ENCODE assay signal across 10 cellular contexts in genomic region chr6:30515106-30515505, GRCh38. TPM values are rescaled to one million over a fixed set of nuclear protein-coding genes. Genes with fewer than 3 reads are reported as not detected.
DNase-seq lines count a peak whose midpoint lies in the region; ATAC-seq and TF ChIP-seq lines count a peak whose summit lies in the region.
"Had no signal": no experiment of that assay in that cellular context is flagged by ENCODE, and none has a peak within 500 bp of the region (broad histone marks: within the 10 kb centered on the region; RNA-seq: fewer than 3 reads in every experiment).

No MANE protein-coding gene starts in this region.

- no peak for ATAC-seq in stimulated activated naive CD8-positive, alpha-beta T cell treated with anti-CD3 and anti-CD28 coated beads, Interleukin-15, amount 100 ng/mL, for 72 hours
- ATAC-seq in GM19452 (IDR thresholded peaks at IDR 0.05; ENCODE audit: unreplicated experiment): no peak

- peaks cover 46% of the 10 kb centered on the region for H3K4me1 Mint-ChIP-seq in T-helper 1 cell treated with Interleukin-12 subunit alpha and Interleukin-12 subunit beta and Interleukin-4 antibody, amounts not matched to agents 30 μg/mL and 1 μg/mL, for 36 hours (ENCODE audit: low read depth)
- peaks cover 47% of the 10 kb centered on the region for H3K4me1 Mint-ChIP-seq in activated CD4-positive, alpha-beta memory T cell treated with anti-CD3 and anti-CD28 coated beads, Interleukin-2, amount 10 ng/mL, durations not matched to agents 7 days and 5 days
- peaks cover 80% of the 10 kb centered on the region for H3K4me1 Mint-ChIP-seq in stimulated activated naive CD8-positive, alpha-beta T cell treated with anti-CD3 and anti-CD28 coated beads, Interleukin-15, amount 100 ng/mL, for 72 hours

- peak overlapping the region; percentile 25; the same call in 1 of the 2 replicates for H3K4me3 ChIP-seq in iPS-18c (ENCODE audit: insufficient read depth, low read depth, low read length)

- no peak for TF ChIP-seq CTCF in GM13977 (IDR thresholded peaks at IDR 0.05; ENCODE audit: extremely low read depth, insufficient read depth, missing control alignments)

- H3K9me3 ChIP-seq in iPS-18c (ENCODE audit: control insufficient read depth, insufficient read depth, low read length): no peaks in the 10 kb centered on the region

- DNase-seq in T-helper 1 cell (no peak), NCI-H1092 (lab: John Stamatoyannopoulos, UW) (no peak), GM13977 (ENCODE audit: low spot score) (no peak)
- DNase-seq in activated CD4-positive, alpha-beta memory T cell treated with anti-CD3 and anti-CD28 coated beads, Interleukin-2, amount 10 ng/mL, durations not matched to agents 7 days and 5 days: no peak
- DNase-seq in stimulated activated naive CD8-positive, alpha-beta T cell treated with anti-CD3 and anti-CD28 coated beads, Interleukin-15, amount 100 ng/mL, for 72 hours: no peak
- DNase-seq: hippocampal formation, NCI-H446 had no signal

- H3K4me3 Mint-ChIP-seq in T-helper 1 cell treated with Interleukin-12 subunit alpha and Interleukin-12 subunit beta and Interleukin-4 antibody, amounts not matched to agents 30 μg/mL and 1 μg/mL, for 36 hours: peak overlapping the region; percentile 83
- peak overlapping the region; percentile 66 for H3K4me3 Mint-ChIP-seq in activated CD4-positive, alpha-beta memory T cell treated with anti-CD3 and anti-CD28 coated beads, Interleukin-2, amount 10 ng/mL, durations not matched to agents 7 days and 5 days
- peak overlapping the region; percentile 90 to 91 for H3K4me3 Mint-ChIP-seq in stimulated activated naive CD8-positive, alpha-beta T cell treated with anti-CD3 and anti-CD28 coated beads, Interleukin-15, amount 100 ng/mL, for 72 hours

- peaks cover 8% of the 10 kb centered on the region for H3K9me3 Mint-ChIP-seq in T-helper 1 cell treated with Interleukin-12 subunit alpha and Interleukin-12 subunit beta and Interleukin-4 antibody, amounts not matched to agents 30 μg/mL and 1 μg/mL, for 36 hours
- peaks cover 14% of the 10 kb centered on the region for H3K9me3 Mint-ChIP-seq in activated CD4-positive, alpha-beta memory T cell treated with anti-CD3 and anti-CD28 coated beads, Interleukin-2, amount 10 ng/mL, durations not matched to agents 7 days and 5 days
- peaks cover 12 to 13% of the 10 kb centered on the region in 2 donors for H3K9me3 Mint-ChIP-seq in stimulated activated naive CD8-positive, alpha-beta T cell treated with anti-CD3 and anti-CD28 coated beads, Interleukin-15, amount 100 ng/mL, for 72 hours

- POLR2A ChIA-PET in activated CD4-positive, alpha-beta memory T cell treated with anti-CD3 and anti-CD28 coated beads, Interleukin-2, amount 10 ng/mL, durations not matched to agents 7 days and 5 days (lab: Charles Lee): interaction anchor here (0.6 to 15.6 kb wide), 5 partner anchors 15 to 301 kb away, joined by 3 to 290 read pairs (median 8); no protein-coding TSS in a partner anchor

- H3K36me3 Mint-ChIP-seq in T-helper 1 cell treated with Interleukin-12 subunit alpha and Interleukin-12 subunit beta and Interleukin-4 antibody, amounts not matched to agents 30 μg/mL and 1 μg/mL, for 36 hours (ENCODE audit: low read depth): peaks cover 11% of the 10 kb centered on the region
- H3K36me3 Mint-ChIP-seq in activated CD4-positive, alpha-beta memory T cell treated with anti-CD3 and anti-CD28 coated beads, Interleukin-2, amount 10 ng/mL, durations not matched to agents 7 days and 5 days (ENCODE audit: low read depth): peaks cover 19% of the 10 kb centered on the region

- in situ Hi-C loops in GM13977 (cut with MboI; ENCODE audit: low pct_unique_long_range_greater_than_20kb, low sequenced_read_pairs, unreplicated experiment): no loop called here

- H3K27ac Mint-ChIP-seq in T-helper 1 cell treated with Interleukin-12 subunit alpha and Interleukin-12 subunit beta and Interleukin-4 antibody, amounts not matched to agents 30 μg/mL and 1 μg/mL, for 36 hours: peak overlapping the region; percentile 94
- H3K27ac Mint-ChIP-seq in activated CD4-positive, alpha-beta memory T cell treated with anti-CD3 and anti-CD28 coated beads, Interleukin-2, amount 10 ng/mL, durations not matched to agents 7 days and 5 days: peak overlapping the region; percentile 96
- peak overlapping the region; percentile 96 to 98 for H3K27ac Mint-ChIP-seq in stimulated activated naive CD8-positive, alpha-beta T cell treated with anti-CD3 and anti-CD28 coated beads, Interleukin-15, amount 100 ng/mL, for 72 hours

- CTCF ChIA-PET in activated CD4-positive, alpha-beta memory T cell treated with anti-CD3 and anti-CD28 coated beads, Interleukin-2, amount 10 ng/mL, durations not matched to agents 7 days and 5 days (lab: Charles Lee): interaction anchor here (2.4 kb wide), 1 partner anchor 26 kb away, joined by 12 read pairs; no protein-coding TSS in a partner anchor

- H3K27me3 Mint-ChIP-seq in T-helper 1 cell treated with Interleukin-12 subunit alpha and Interleukin-12 subunit beta and Interleukin-4 antibody, amounts not matched to agents 30 μg/mL and 1 μg/mL, for 36 hours (ENCODE audit: low read depth): no peaks in the 10 kb centered on the region
- no peaks in the 10 kb centered on the region for H3K27me3 Mint-ChIP-seq in activated CD4-positive, alpha-beta memory T cell treated with anti-CD3 and anti-CD28 coated beads, Interleukin-2, amount 10 ng/mL, durations not matched to agents 7 days and 5 days
- no peaks in the 10 kb centered on the region for H3K27me3 Mint-ChIP-seq in stimulated activated naive CD8-positive, alpha-beta T cell treated with anti-CD3 and anti-CD28 coated beads, Interleukin-15, amount 100 ng/mL, for 72 hours

RNA-seq across cellular contexts. Expression of gene HLA-E, which starts 25.8 kb away (rescaled TPM):
- total RNA-seq in activated CD4-positive, alpha-beta memory T cell treated with anti-CD3 and anti-CD28 coated beads, Interleukin-2, amount 10 ng/mL, durations not matched to agents 7 days and 5 days: 100 to 1,000 TPM; 757 to 767 TPM

RNA-seq across cellular contexts. Expression of gene GNL1, which starts 41.2 kb away (rescaled TPM):
- total RNA-seq in activated CD4-positive, alpha-beta memory T cell treated with anti-CD3 and anti-CD28 coated beads, Interleukin-2, amount 10 ng/mL, durations not matched to agents 7 days and 5 days: 10 to 100 TPM; 62.1 to 70.8 TPM

RNA-seq across cellular contexts. Expression of gene PRR3, which starts 42.0 kb away (rescaled TPM):
- 10 to 100 TPM; 15.3 TPM for total RNA-seq in activated CD4-positive, alpha-beta memory T cell treated with anti-CD3 and anti-CD28 coated beads, Interleukin-2, amount 10 ng/mL, durations not matched to agents 7 days and 5 days

RNA-seq across cellular contexts. Expression of gene ABCF1, which starts 56.1 kb away (rescaled TPM):
- 10 to 100 TPM; 64.3 to 65.2 TPM for total RNA-seq in activated CD4-positive, alpha-beta memory T cell treated with anti-CD3 and anti-CD28 coated beads, Interleukin-2, amount 10 ng/mL, durations not matched to agents 7 days and 5 days
